Comparison of ENCODE assay signal across 18 cellular contexts in the genomic region with DNA sequence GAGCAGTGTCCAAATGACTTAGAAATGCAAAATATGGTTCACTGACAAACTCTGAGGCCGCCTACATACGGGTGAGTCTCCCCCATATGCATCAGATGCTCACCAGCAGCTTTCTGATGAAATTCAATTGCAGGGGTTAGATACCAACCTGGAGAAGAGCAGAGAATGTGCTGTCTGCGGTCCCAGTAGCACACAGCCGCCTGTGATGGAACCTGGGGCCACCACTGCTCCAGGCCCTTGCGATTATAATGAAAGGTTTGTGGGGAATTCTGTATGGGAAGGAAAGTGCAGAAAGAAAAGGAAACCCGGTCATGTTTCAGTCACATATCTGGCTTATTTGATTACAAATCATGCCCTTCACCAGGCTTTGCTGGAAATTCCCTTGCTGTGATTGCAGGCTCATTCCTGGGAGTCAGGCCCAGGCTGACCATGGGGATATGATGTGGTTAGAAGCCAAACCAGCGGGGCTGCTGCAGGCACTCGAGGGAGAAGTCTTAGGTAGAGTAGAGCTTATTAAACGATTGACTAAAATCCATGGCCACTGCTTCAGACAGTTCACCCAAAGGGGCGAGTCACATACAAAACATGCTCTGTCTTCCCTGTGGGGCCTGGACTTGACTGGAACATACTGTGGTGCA. TPM values are rescaled to one million over a fixed set of nuclear protein-coding genes. Genes with fewer than 3 reads are reported as not detected.
DNase-seq lines count a peak whose midpoint lies in the region; ATAC-seq and TF ChIP-seq lines count a peak whose summit lies in the region.
"Had no signal": no experiment of that assay in that cellular context is flagged by ENCODE, and none has a peak within 500 bp of the region (broad histone marks: within the 10 kb centered on the region; RNA-seq: fewer than 3 reads in every experiment).

No MANE protein-coding gene starts in this region.

- H3K79me2 ChIP-seq in PC-9 (ENCODE audit: low read depth): no peaks in the 10 kb centered on the region

- no peaks in the 10 kb centered on the region for H3K9me3 ChIP-seq in PC-9 (ENCODE audit: insufficient read depth, low read depth)

- no peaks in the 10 kb centered on the region for H3K9me2 ChIP-seq in PC-9 (ENCODE audit: insufficient read depth)

- no peaks in the 10 kb centered on the region for H3K9me3 Mint-ChIP-seq in chondrocyte (ENCODE audit: low read depth)
- no peaks in the 10 kb centered on the region for H3K9me3 Mint-ChIP-seq in stimulated activated effector memory CD8-positive, alpha-beta T cell treated with anti-CD3 and anti-CD28 coated beads, Interleukin-12 subunit alpha, Interleukin-12 subunit beta, amount 100 ng/mL, for 72 hours
- H3K9me3 Mint-ChIP-seq: dendritic cell treated with granulocyte-macrophage colony-stimulating factor and Interleukin-4, amounts not matched to agents 40 ng/mL and 50 ng/mL, for 4 days; nephron; stimulated activated naive CD8-positive, alpha-beta T cell treated with anti-CD3 and anti-CD28 coated beads, Interleukin-15, Interleukin-2, amounts not matched to agents 100 ng/mL and 50 ng/mL, for 24 hours had no signal

- H3K4me3 ChIP-seq in PC-9: no peak overlapping the region

- no peaks in the 10 kb centered on the region for H3K27me3 ChIP-seq in PC-9 (ENCODE audit: insufficient read depth, low read depth)

- DNase-seq in AG08396 (ENCODE audit: low spot score) (peak; percentile 48), chondrocyte (ENCODE audit: low spot score) (no peak), myocyte (ENCODE audit: low read depth) (peak; percentile 81), NCI-H146 treated with DMSO at 0.1 percent for 48 hours (lab: John Stamatoyannopoulos, UW; ENCODE audit: unreplicated experiment) (no peak), PC-9 (no peak)
- DNase-seq in stimulated activated effector memory CD8-positive, alpha-beta T cell treated with anti-CD3 and anti-CD28 coated beads, Interleukin-12 subunit alpha, Interleukin-12 subunit beta, amount 100 ng/mL, for 72 hours (ENCODE audit: low spot score in 2 of 2): no peak
- DNase-seq: activated CD4-positive, alpha-beta T cell treated with anti-CD3 and anti-CD28 coated beads for 48 hours; activated CD8-positive, alpha-beta memory T cell treated with anti-CD3 and anti-CD28 coated beads, Interleukin-2, amount 50 U/mL, for 4 hours; activated effector memory CD4-positive, alpha-beta T cell treated with anti-CD3 and anti-CD28 coated beads, Interleukin-2, amount 50 U/mL, for 16 hours; AML-193; MV-4-11; NCI-H526; OCI-M1 had no signal

- no peak overlapping the region for H3K4me3 Mint-ChIP-seq in chondrocyte (ENCODE audit: unreplicated experiment)
- no peak overlapping the region for H3K4me3 Mint-ChIP-seq in stimulated activated effector memory CD8-positive, alpha-beta T cell treated with anti-CD3 and anti-CD28 coated beads, Interleukin-12 subunit alpha, Interleukin-12 subunit beta, amount 100 ng/mL, for 72 hours
- H3K4me3 Mint-ChIP-seq: dendritic cell treated with granulocyte-macrophage colony-stimulating factor and Interleukin-4, amounts not matched to agents 40 ng/mL and 50 ng/mL, for 4 days; nephron; stimulated activated naive CD8-positive, alpha-beta T cell treated with anti-CD3 and anti-CD28 coated beads, Interleukin-15, Interleukin-2, amounts not matched to agents 100 ng/mL and 50 ng/mL, for 24 hours had no signal

- no peaks in the 10 kb centered on the region for H3K36me3 Mint-ChIP-seq in chondrocyte (ENCODE audit: low read depth)
- no peaks in the 10 kb centered on the region for H3K36me3 Mint-ChIP-seq in stimulated activated effector memory CD8-positive, alpha-beta T cell treated with anti-CD3 and anti-CD28 coated beads, Interleukin-12 subunit alpha, Interleukin-12 subunit beta, amount 100 ng/mL, for 72 hours

- no peaks in the 10 kb centered on the region for H3K36me3 ChIP-seq in PC-9 (ENCODE audit: low read depth)

- CTCF ChIA-PET in PC-9 (lab: Charles Lee): no interaction called here

- peak overlapping the region; percentile 78 for H3K27ac Mint-ChIP-seq in chondrocyte (ENCODE audit: unreplicated experiment)
- H3K27ac Mint-ChIP-seq in stimulated activated effector memory CD8-positive, alpha-beta T cell treated with anti-CD3 and anti-CD28 coated beads, Interleukin-12 subunit alpha, Interleukin-12 subunit beta, amount 100 ng/mL, for 72 hours: no peak overlapping the region
- H3K27ac Mint-ChIP-seq: dendritic cell treated with granulocyte-macrophage colony-stimulating factor and Interleukin-4, amounts not matched to agents 40 ng/mL and 50 ng/mL, for 4 days; nephron; stimulated activated naive CD8-positive, alpha-beta T cell treated with anti-CD3 and anti-CD28 coated beads, Interleukin-15, Interleukin-2, amounts not matched to agents 100 ng/mL and 50 ng/mL, for 24 hours had no signal

- H3K27me3 Mint-ChIP-seq in chondrocyte (ENCODE audit: low read depth): no peaks in the 10 kb centered on the region
- H3K27me3 Mint-ChIP-seq: stimulated activated naive CD8-positive, alpha-beta T cell treated with anti-CD3 and anti-CD28 coated beads, Interleukin-15, Interleukin-2, amounts not matched to agents 100 ng/mL and 50 ng/mL, for 24 hours had no signal

- peaks cover 28% of the 10 kb centered on the region for H3K4me1 Mint-ChIP-seq in chondrocyte (ENCODE audit: low read depth)
- peaks cover under 1% of the 10 kb centered on the region for H3K4me1 Mint-ChIP-seq in stimulated activated effector memory CD8-positive, alpha-beta T cell treated with anti-CD3 and anti-CD28 coated beads, Interleukin-12 subunit alpha, Interleukin-12 subunit beta, amount 100 ng/mL, for 72 hours
- H3K4me1 Mint-ChIP-seq: nephron had no signal

- no TSS peak for BruUV-seq in PC-9 (replicated peaks; lab: Mats Ljungman, UMichigan)

- intact Hi-C loops in PC-9 (cut with micrococcal nuclease; ENCODE audit: unreplicated experiment): loop anchor here (10.0 kb wide), 1 partner anchor 497 kb away; no protein-coding TSS in a partner anchor

- H3K4me2 ChIP-seq in PC-9: no peak overlapping the region

- no peaks in the 10 kb centered on the region for H3F3A ChIP-seq in PC-9 (ENCODE audit: insufficient read depth, low read depth)

- H4K20me1 ChIP-seq in PC-9 (ENCODE audit: insufficient read depth): no peaks in the 10 kb centered on the region

- ATAC-seq in HG02852 (IDR thresholded peaks at IDR 0.05; ENCODE audit: unreplicated experiment): peak; percentile 34
- ATAC-seq in HG03469 (IDR thresholded peaks at IDR 0.05; ENCODE audit: unreplicated experiment): no peak
- no peak for ATAC-seq in stimulated activated effector memory CD8-positive, alpha-beta T cell treated with anti-CD3 and anti-CD28 coated beads, Interleukin-12 subunit alpha, Interleukin-12 subunit beta, amount 100 ng/mL, for 72 hours

- H2AFZ ChIP-seq in PC-9: no peak overlapping the region

- TF ChIP-seq CTCF in chondrocyte (IDR thresholded peaks at IDR 0.05) (no peak), PC-9 (conservative IDR thresholded peaks at IDR 0.05) (no peak)

- H3K27ac ChIP-seq in PC-9: no peak overlapping the region

- H3K4me1 ChIP-seq in PC-9 (replicated peaks; ENCODE audit: insufficient read depth): no peaks in the 10 kb centered on the region

- POLR2A ChIA-PET in PC-9 (lab: Charles Lee; ENCODE audit: unreplicated experiment): no interaction called here

RNA-seq across cellular contexts. Expression of a gene that starts 16.4 kb away (rescaled TPM):
- total RNA-seq in chondrocyte: 0.15 to 0.25 TPM (median 0.23 TPM) in 3 replicates
- 0.03 and 0.10 TPM in 2 replicates for total RNA-seq in myocyte
- polyA plus RNA-seq in myocyte (2012): 0.47 TPM
- total RNA-seq in PC-9 (2021): 0.07 and 0.08 TPM in 2 replicates

RNA-seq across cellular contexts. Expression of a gene that starts 47.5 kb away (rescaled TPM):
- total RNA-seq in chondrocyte: 29.0 to 31.1 TPM (median 30.6 TPM) in 3 replicates
- 47.0 and 73.0 TPM in 2 replicates for total RNA-seq in myocyte
- 27.0 TPM for polyA plus RNA-seq in myocyte (2012)
- 28.4 and 43.5 TPM in 2 replicates for total RNA-seq in PC-9 (2021)

Comparison
In these comparisons a context has a peak if more than half of its experiments do, and no peak if none do; other contexts are left out.
1. DNase-seq: peak in AG08396 (single experiment) and myocyte (single experiment); none in chondrocyte (single experiment), NCI-H146 treated with DMSO at 0.1 percent for 48 hours (single experiment), stimulated activated effector memory CD8-positive, alpha-beta T cell treated with anti-CD3 and anti-CD28 coated beads, Interleukin-12 subunit alpha, Interleukin-12 subunit beta, amount 100 ng/mL, for 72 hours (0 of 2) and PC-9 (0 of 2).